8 cellular contexts compared by ENCODE assay signal in genomic region chr4:139665079-139665689, GRCh38. TPM values are rescaled to one million over a fixed set of nuclear protein-coding genes. Genes with fewer than 3 reads are reported as not detected.
DNase-seq lines count a peak whose midpoint lies in the region; ATAC-seq and TF ChIP-seq lines count a peak whose summit lies in the region.

No MANE protein-coding gene starts in this region.

- intact Hi-C loops in head of caudate nucleus (cut with DNase I): no loop called here

- H3K4me3 ChIP-seq in SJSA1 (peak overlapping the region; percentile 45), fibroblast of pulmonary artery (replicated peaks; ENCODE audit: low read depth, low read length) (peak overlapping the region; percentile 65), skin epidermis (peak overlapping the region; percentile 32 to 54 (median 52))

- ATAC-seq in GM21360 (IDR thresholded peaks at IDR 0.05; ENCODE audit: unreplicated experiment) (peak; percentile 23), GM21381 (IDR thresholded peaks at IDR 0.05; ENCODE audit: unreplicated experiment) (no peak)

- DNase-seq in SJSA1 (ENCODE audit: low read depth in 1 of 2, low spot score in 2 of 2) (no peak), fibroblast of pulmonary artery (ENCODE audit: low read depth) (no peak), head of caudate nucleus (no peak), NCI-H2196 treated with DMSO at 0.1 percent for 48 hours (lab: John Stamatoyannopoulos, UW; ENCODE audit: unreplicated experiment) (no peak)
- DNase-seq in stimulated activated CD4-positive, alpha-beta T cell treated with anti-CD3 and anti-CD28 coated beads, Interleukin-4, amount 100 ng/mL, for 24 hours: no peak

- H3K4me1 ChIP-seq in SJSA1 (replicated peaks): peaks cover 11% of the 10 kb centered on the region

- no peaks in the 10 kb centered on the region for H3K9me3 ChIP-seq in SJSA1 (replicated peaks)

- peak overlapping the region; percentile 68 for H3K27ac ChIP-seq in SJSA1
- H3K27ac ChIP-seq in skin epidermis: peak overlapping the region; percentile 27 to 92 (median 86)

- H3K27me3 ChIP-seq in SJSA1 (replicated peaks): no peaks in the 10 kb centered on the region

- no peak for TF ChIP-seq CTCF in fibroblast of pulmonary artery (IDR thresholded peaks at IDR 0.05; ENCODE audit: low read length, missing control alignments)

- H3K36me3 ChIP-seq in SJSA1: no peaks in the 10 kb centered on the region

RNA-seq across cellular contexts. Expression of gene MGST2, which starts 0.4 kb away (rescaled TPM):
- 34.1 and 37.9 TPM in 2 replicates for total RNA-seq in SJSA1 (2014; rRNA removed; shearing (Covaris generic))
